ENCODE assay signal across 40 cellular contexts in the genomic region with DNA sequence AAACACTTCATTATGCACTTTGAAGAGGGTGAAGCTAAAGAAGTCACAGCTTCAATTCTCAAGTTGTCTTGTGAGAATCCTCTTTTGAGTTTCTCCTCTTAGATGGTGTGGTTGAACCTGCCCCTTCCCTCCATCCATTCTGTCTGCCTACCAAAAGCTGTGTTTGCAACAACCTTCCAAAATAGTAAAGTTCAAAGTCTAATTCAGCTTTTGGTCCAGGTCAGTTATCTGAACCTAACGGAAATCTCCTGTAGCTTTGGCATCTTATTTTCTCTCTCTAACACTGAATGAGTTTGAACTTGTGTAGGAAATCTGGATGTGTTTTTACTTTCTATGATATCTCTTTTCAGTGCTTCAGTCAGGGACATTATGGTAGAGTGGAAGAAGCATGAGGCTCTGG.
"Had no signal": no experiment of that assay in that cellular context is flagged by ENCODE, and none has a peak within 500 bp of the region (broad histone marks: within the 10 kb centered on the region; RNA-seq: fewer than 3 reads in every experiment).

No MANE protein-coding gene starts in this region.

- H3K9me3 Mint-ChIP-seq: activated naive CD4-positive, alpha-beta T cell treated with anti-CD3 and anti-CD28 coated beads for 36 hours; activated naive CD4-positive, alpha-beta T cell treated with anti-CD3 and anti-CD28 coated beads, Interleukin-2, amount 10 ng/mL, durations not matched to agents 7 days and 5 days; activated naive CD4-positive, alpha-beta T cell treated with anti-CD3 and anti-CD28 coated beads, Interleukin-2, amount 50 U/mL, for 24 hours; activated naive CD4-positive, alpha-beta T cell treated with anti-CD3 and anti-CD28 coated beads, Interleukin-2, amount 50 U/mL, for 72 hours; activated naive CD8-positive, alpha-beta T cell treated with anti-CD3 and anti-CD28 coated beads for 36 hours; activated naive CD8-positive, alpha-beta T cell treated with anti-CD3 and anti-CD28 coated beads, Interleukin-2, amount 10 ng/mL, durations not matched to agents 7 days and 5 days; activated naive CD8-positive, alpha-beta T cell treated with anti-CD3 and anti-CD28 coated beads, Interleukin-2, amount 50 U/mL, for 24 hours; activated T-cell treated with anti-CD3 and anti-CD28 coated beads, Interleukin-2, amount 50 U/mL, for 24 hours; activated T-cell treated with anti-CD3 and anti-CD28 coated beads, Interleukin-2, amount 50 U/mL, for 4 hours; activated T-helper 1 cell treated with anti-CD3 and anti-CD28 coated beads, Interleukin-12 subunit alpha, Interleukin-12 subunit beta, Interleukin-2, Interleukin-4 antibody, amounts not matched to agents 30 ng/mL and 10 ng/mL and 1 ng/mL, durations not matched to agents 14 hours and 24 hours and 36 hours; activated T-helper 17 cell treated with anti-CD3 and anti-CD28 coated beads, Interleukin-2, amount 50 U/mL, for 72 hours; brain had no signal

- H3K9me3 ChIP-seq: adrenal gland, ascending aorta, body of pancreas, breast epithelium had no signal

- H3K27me3 ChIP-seq: adrenal gland, ascending aorta, body of pancreas, brain microvascular endothelial cell, cardiac muscle cell had no signal

- ATAC-seq: activated naive CD4-positive, alpha-beta T cell treated with anti-CD3 and anti-CD28 coated beads, Interleukin-2, amount 50 U/mL, for 72 hours; activated naive CD8-positive, alpha-beta T cell treated with anti-CD3 and anti-CD28 coated beads, Interleukin-2, amount 50 U/mL, for 24 hours; activated T-cell treated with anti-CD3 and anti-CD28 coated beads, Interleukin-2, amount 50 U/mL, for 4 hours; activated T-cell treated with anti-CD3 and anti-CD28 coated beads, Interleukin-2, amount 50 U/mL, for 72 hours; activated T-helper 17 cell treated with anti-CD3 and anti-CD28 coated beads, Interleukin-2, amount 50 U/mL, for 72 hours; body of pancreas had no signal

- H3K36me3 ChIP-seq: adrenal gland, ascending aorta, brain microvascular endothelial cell, breast epithelium, cardiac muscle cell had no signal

- H3K4me3 Mint-ChIP-seq: activated naive CD4-positive, alpha-beta T cell treated with anti-CD3 and anti-CD28 coated beads for 36 hours; activated naive CD4-positive, alpha-beta T cell treated with anti-CD3 and anti-CD28 coated beads, Interleukin-2, amount 10 ng/mL, durations not matched to agents 7 days and 5 days; activated naive CD4-positive, alpha-beta T cell treated with anti-CD3 and anti-CD28 coated beads, Interleukin-2, amount 50 U/mL, for 24 hours; activated naive CD8-positive, alpha-beta T cell; activated naive CD8-positive, alpha-beta T cell treated with anti-CD3 and anti-CD28 coated beads for 36 hours; activated naive CD8-positive, alpha-beta T cell treated with anti-CD3 and anti-CD28 coated beads, Interleukin-2, amount 10 ng/mL, durations not matched to agents 7 days and 5 days; activated naive CD8-positive, alpha-beta T cell treated with anti-CD3 and anti-CD28 coated beads, Interleukin-2, amount 50 U/mL, for 24 hours; activated T-cell treated with anti-CD3 and anti-CD28 coated beads, Interleukin-2, amount 50 U/mL, for 24 hours; activated T-cell treated with anti-CD3 and anti-CD28 coated beads, Interleukin-2, amount 50 U/mL, for 4 hours; activated T-cell treated with anti-CD3 and anti-CD28 coated beads, Interleukin-2, amount 50 U/mL, for 72 hours; activated T-helper 1 cell treated with anti-CD3 and anti-CD28 coated beads, Interleukin-12 subunit alpha, Interleukin-12 subunit beta, Interleukin-2, Interleukin-4 antibody, amounts not matched to agents 30 ng/mL and 10 ng/mL and 1 ng/mL, durations not matched to agents 14 hours and 24 hours and 36 hours; activated T-helper 17 cell treated with anti-CD3 and anti-CD28 coated beads, Interleukin-2, amount 50 U/mL, for 72 hours; brain; central memory CD8-positive, alpha-beta T cell had no signal

- H3K4me1 Mint-ChIP-seq: activated naive CD4-positive, alpha-beta T cell treated with anti-CD3 and anti-CD28 coated beads, Interleukin-2, amount 10 ng/mL, durations not matched to agents 7 days and 5 days; activated naive CD4-positive, alpha-beta T cell treated with anti-CD3 and anti-CD28 coated beads, Interleukin-2, amount 50 U/mL, for 24 hours; activated naive CD8-positive, alpha-beta T cell treated with anti-CD3 and anti-CD28 coated beads for 36 hours; activated naive CD8-positive, alpha-beta T cell treated with anti-CD3 and anti-CD28 coated beads, Interleukin-2, amount 10 ng/mL, durations not matched to agents 7 days and 5 days; activated naive CD8-positive, alpha-beta T cell treated with anti-CD3 and anti-CD28 coated beads, Interleukin-2, amount 50 U/mL, for 24 hours; activated T-helper 17 cell treated with anti-CD3 and anti-CD28 coated beads, Interleukin-2, amount 50 U/mL, for 72 hours; brain; central memory CD8-positive, alpha-beta T cell had no signal

- FAIRE-seq: bronchial epithelial cell had no signal

- H3K4me1 ChIP-seq: adrenal gland, ascending aorta, body of pancreas, breast epithelium had no signal

- H3K27ac Mint-ChIP-seq: activated naive CD4-positive, alpha-beta T cell treated with anti-CD3 and anti-CD28 coated beads for 36 hours; activated naive CD4-positive, alpha-beta T cell treated with anti-CD3 and anti-CD28 coated beads, Interleukin-2, amount 10 ng/mL, durations not matched to agents 7 days and 5 days; activated naive CD4-positive, alpha-beta T cell treated with anti-CD3 and anti-CD28 coated beads, Interleukin-2, amount 50 U/mL, for 24 hours; activated naive CD4-positive, alpha-beta T cell treated with anti-CD3 and anti-CD28 coated beads, Interleukin-2, amount 50 U/mL, for 72 hours; activated naive CD8-positive, alpha-beta T cell; activated naive CD8-positive, alpha-beta T cell treated with anti-CD3 and anti-CD28 coated beads for 36 hours; activated naive CD8-positive, alpha-beta T cell treated with anti-CD3 and anti-CD28 coated beads, Interleukin-2, amount 10 ng/mL, durations not matched to agents 7 days and 5 days; activated naive CD8-positive, alpha-beta T cell treated with anti-CD3 and anti-CD28 coated beads, Interleukin-2, amount 50 U/mL, for 24 hours; activated T-cell treated with anti-CD3 and anti-CD28 coated beads, Interleukin-2, amount 50 U/mL, for 24 hours; activated T-cell treated with anti-CD3 and anti-CD28 coated beads, Interleukin-2, amount 50 U/mL, for 72 hours; activated T-helper 1 cell treated with anti-CD3 and anti-CD28 coated beads, Interleukin-12 subunit alpha, Interleukin-12 subunit beta, Interleukin-2, Interleukin-4 antibody, amounts not matched to agents 30 ng/mL and 10 ng/mL and 1 ng/mL, durations not matched to agents 14 hours and 24 hours and 36 hours; activated T-helper 17 cell treated with anti-CD3 and anti-CD28 coated beads, Interleukin-2, amount 50 U/mL, for 72 hours; activated T-helper 2 cell treated with anti-CD3 and anti-CD28 coated beads, Interferon-gamma antibody, Interleukin-2, Interleukin-4, amounts not matched to agents 10 μg/mL and 5 μg/mL and 100 μg/mL, durations not matched to agents 14 hours and 24 hours and 36 hours; brain had no signal

- H3K27ac ChIP-seq: adrenal gland, ascending aorta, body of pancreas, brain microvascular endothelial cell, breast epithelium, cardiac muscle cell had no signal

- H3K27me3 Mint-ChIP-seq: activated naive CD4-positive, alpha-beta T cell treated with anti-CD3 and anti-CD28 coated beads, Interleukin-2, amount 10 ng/mL, durations not matched to agents 7 days and 5 days; activated naive CD4-positive, alpha-beta T cell treated with anti-CD3 and anti-CD28 coated beads, Interleukin-2, amount 50 U/mL, for 24 hours; activated naive CD8-positive, alpha-beta T cell; activated naive CD8-positive, alpha-beta T cell treated with anti-CD3 and anti-CD28 coated beads for 36 hours; activated naive CD8-positive, alpha-beta T cell treated with anti-CD3 and anti-CD28 coated beads, Interleukin-2, amount 10 ng/mL, durations not matched to agents 7 days and 5 days; activated naive CD8-positive, alpha-beta T cell treated with anti-CD3 and anti-CD28 coated beads, Interleukin-2, amount 50 U/mL, for 24 hours; activated T-helper 17 cell treated with anti-CD3 and anti-CD28 coated beads, Interleukin-2, amount 50 U/mL, for 72 hours; central memory CD8-positive, alpha-beta T cell had no signal

- H3K4me3 ChIP-seq: adrenal gland, ascending aorta, body of pancreas, breast epithelium, cardiac muscle cell had no signal

- H3K36me3 Mint-ChIP-seq: activated naive CD4-positive, alpha-beta T cell treated with anti-CD3 and anti-CD28 coated beads, Interleukin-2, amount 10 ng/mL, durations not matched to agents 7 days and 5 days; activated naive CD4-positive, alpha-beta T cell treated with anti-CD3 and anti-CD28 coated beads, Interleukin-2, amount 50 U/mL, for 24 hours; activated naive CD4-positive, alpha-beta T cell treated with anti-CD3 and anti-CD28 coated beads, Interleukin-2, amount 50 U/mL, for 72 hours; activated naive CD8-positive, alpha-beta T cell; activated naive CD8-positive, alpha-beta T cell treated with anti-CD3 and anti-CD28 coated beads for 36 hours; activated naive CD8-positive, alpha-beta T cell treated with anti-CD3 and anti-CD28 coated beads, Interleukin-2, amount 10 ng/mL, durations not matched to agents 7 days and 5 days; brain had no signal

- DNase-seq: activated effector memory CD4-positive, alpha-beta T cell treated with anti-CD3 and anti-CD28 coated beads, Interleukin-2, amount 50 U/mL, for 16 hours; activated effector memory CD4-positive, alpha-beta T cell treated with Interleukin-2 at 50 U/mL for 16 hours; activated gamma-delta T cell; activated gamma-delta T cell treated with Interleukin-2 at 50 U/mL for 16 hours; activated naive CD4-positive, alpha-beta T cell; activated naive CD4-positive, alpha-beta T cell treated with anti-CD3 and anti-CD28 coated beads for 36 hours; activated naive CD4-positive, alpha-beta T cell treated with anti-CD3 and anti-CD28 coated beads, Interleukin-2, amount 10 ng/mL, durations not matched to agents 7 days and 5 days; activated naive CD4-positive, alpha-beta T cell treated with anti-CD3 and anti-CD28 coated beads, Interleukin-2, amount 50 U/mL, for 16 hours; activated naive CD4-positive, alpha-beta T cell treated with Interleukin-2 at 50 U/mL for 16 hours; activated naive CD8-positive, alpha-beta T cell treated with anti-CD3 and anti-CD28 coated beads for 36 hours; activated naive CD8-positive, alpha-beta T cell treated with anti-CD3 and anti-CD28 coated beads, Interleukin-2, amount 10 ng/mL, durations not matched to agents 7 days and 5 days; activated naive CD8-positive, alpha-beta T cell treated with anti-CD3 and anti-CD28 coated beads, Interleukin-2, amount 50 U/mL, for 24 hours; activated T-cell treated with anti-CD3 and anti-CD28 coated beads for 4 hours; activated T-cell treated with anti-CD3 and anti-CD28 coated beads, Interleukin-2, amount 50 U/mL, for 1 hour; activated T-cell treated with anti-CD3 and anti-CD28 coated beads, Interleukin-2, amount 50 U/mL, for 24 hours; activated T-cell treated with anti-CD3 and anti-CD28 coated beads, Interleukin-2, amount 50 U/mL, for 4 hours; activated T-cell treated with anti-CD3 and anti-CD28 coated beads, Interleukin-2, amount 50 U/mL, for 48 hours; activated T-cell treated with anti-CD3 and anti-CD28 coated beads, Interleukin-2, amount 50 U/mL, for 72 hours; adrenal gland; amniotic stem cell; amygdala; anterior cingulate cortex; aorta; body of pancreas; brain microvascular endothelial cell; caudate nucleus; central memory CD4-positive, alpha-beta T cell; cerebellar nuclear complex had no signal
